In genomic region chr21:29302340-29302991, GRCh38 we compare ENCODE assay signal across 9 cellular contexts. TPM values are rescaled to one million over a fixed set of nuclear protein-coding genes. Genes with fewer than 3 reads are reported as not detected.
DNase-seq lines count a peak whose midpoint lies in the region; ATAC-seq and TF ChIP-seq lines count a peak whose summit lies in the region.
"Had no signal": no experiment of that assay in that cellular context is flagged by ENCODE, and none has a peak within 500 bp of the region (broad histone marks: within the 10 kb centered on the region; RNA-seq: fewer than 3 reads in every experiment).

No MANE protein-coding gene starts in this region.

- no peak for TF ChIP-seq CTCF in foreskin keratinocyte (conservative IDR thresholded peaks at IDR 0.05)

- H3K9me3 Mint-ChIP-seq in stimulated activated memory B cell treated with anti-CD40 and anti-IgM and Interleukin-4, amounts not matched to agents 10 μg/mL and 1 μg/mL and 100 μg/mL, for 72 hours = peaks cover 3% of the 10 kb centered on the region
- H3K9me3 Mint-ChIP-seq in activated CD4-positive, alpha-beta memory T cell treated with anti-CD3 and anti-CD28 coated beads for 36 hours = no peaks in the 10 kb centered on the region

- H3K27ac ChIP-seq in SK-N-MC (no peak overlapping the region), foreskin keratinocyte (peak overlapping the region; percentile 94)
- H3K27ac ChIP-seq: 22Rv1 had no signal

- peaks cover 9% of the 10 kb centered on the region for H3K36me3 Mint-ChIP-seq in stimulated activated memory B cell treated with anti-CD40 and anti-IgM and Interleukin-4, amounts not matched to agents 10 μg/mL and 1 μg/mL and 100 μg/mL, for 72 hours
- peaks cover 9% of the 10 kb centered on the region for H3K36me3 Mint-ChIP-seq in activated CD4-positive, alpha-beta memory T cell treated with anti-CD3 and anti-CD28 coated beads for 36 hours

- peak overlapping the region; percentile 96 for H3K27ac Mint-ChIP-seq in stimulated activated memory B cell treated with anti-CD40 and anti-IgM and Interleukin-4, amounts not matched to agents 10 μg/mL and 1 μg/mL and 100 μg/mL, for 72 hours
- no peak overlapping the region for H3K27ac Mint-ChIP-seq in activated CD4-positive, alpha-beta memory T cell treated with anti-CD3 and anti-CD28 coated beads for 36 hours

- no peaks in the 10 kb centered on the region for H3K27me3 Mint-ChIP-seq in stimulated activated memory B cell treated with anti-CD40 and anti-IgM and Interleukin-4, amounts not matched to agents 10 μg/mL and 1 μg/mL and 100 μg/mL, for 72 hours
- no peaks in the 10 kb centered on the region for H3K27me3 Mint-ChIP-seq in activated CD4-positive, alpha-beta memory T cell treated with anti-CD3 and anti-CD28 coated beads for 36 hours

- H3K9me3 ChIP-seq in SK-N-MC (ENCODE audit: low read depth, low read length) = no peaks in the 10 kb centered on the region; the same call in 1 of the 2 replicates

- DNase-seq in DMS79 treated with DMSO at 0.1 percent for 48 hours (lab: John Stamatoyannopoulos, UW) = peak; percentile 5
- no peak for DNase-seq in DMS79 (lab: John Stamatoyannopoulos, UW)
- no peak for DNase-seq in SK-N-MC (ENCODE audit: low read depth, low spot score)
- peak in 1 of 2 donors; percentile 45 for DNase-seq in foreskin keratinocyte
- DNase-seq in activated CD4-positive, alpha-beta memory T cell treated with anti-CD3 and anti-CD28 coated beads for 36 hours = no peak
- DNase-seq in stimulated activated naive CD4-positive, alpha-beta T cell (lab: John Stamatoyannopoulos, UW) = no peak
- DNase-seq in kidney glomerular epithelial cell (lab: John Stamatoyannopoulos, UW) = no peak

- intact Hi-C loops in activated CD4-positive, alpha-beta memory T cell treated with anti-CD3 and anti-CD28 coated beads for 36 hours (cut with micrococcal nuclease) = loop anchor here (10.0 kb wide), 1 partner anchor 468 kb away; no protein-coding TSS in a partner anchor

- H3K27me3 ChIP-seq in foreskin keratinocyte = no peaks in the 10 kb centered on the region

- ATAC-seq in foreskin keratinocyte = peak; percentile 4
- no peak for ATAC-seq in stimulated activated memory B cell treated with anti-CD40 and anti-IgM and Interleukin-4, amounts not matched to agents 10 μg/mL and 1 μg/mL and 100 μg/mL, for 72 hours

- H3K4me1 Mint-ChIP-seq in stimulated activated memory B cell treated with anti-CD40 and anti-IgM and Interleukin-4, amounts not matched to agents 10 μg/mL and 1 μg/mL and 100 μg/mL, for 72 hours = peaks cover 74% of the 10 kb centered on the region
- H3K4me1 Mint-ChIP-seq in activated CD4-positive, alpha-beta memory T cell treated with anti-CD3 and anti-CD28 coated beads for 36 hours (ENCODE audit: low read depth) = peaks cover 73% of the 10 kb centered on the region

- peak overlapping the region; percentile 10; the same call in 1 of the 2 replicates for H3K4me3 ChIP-seq in SK-N-MC

- CTCF ChIA-PET in activated CD4-positive, alpha-beta memory T cell treated with anti-CD3 and anti-CD28 coated beads for 36 hours (lab: Charles Lee) = interaction anchor here (0.6 to 2.0 kb wide), 4 partner anchors 41 to 74 kb away, joined by 4 to 9 read pairs (median 6); no protein-coding TSS in a partner anchor

- POLR2A ChIA-PET in activated CD4-positive, alpha-beta memory T cell treated with anti-CD3 and anti-CD28 coated beads for 36 hours (lab: Charles Lee) = interaction anchor here (0.8 to 0.9 kb wide), 2 partner anchors 40 to 277 kb away, joined by 3 read pairs; no protein-coding TSS in a partner anchor

- no peak overlapping the region for H3K9ac ChIP-seq in SK-N-MC (ENCODE audit: insufficient read length)

- H3K4me3 Mint-ChIP-seq in stimulated activated memory B cell treated with anti-CD40 and anti-IgM and Interleukin-4, amounts not matched to agents 10 μg/mL and 1 μg/mL and 100 μg/mL, for 72 hours = peak overlapping the region; percentile 10
- no peak overlapping the region for H3K4me3 Mint-ChIP-seq in activated CD4-positive, alpha-beta memory T cell treated with anti-CD3 and anti-CD28 coated beads for 36 hours

- peaks cover 16% of the 10 kb centered on the region; the same call in 1 of the 2 replicates for H3K36me3 ChIP-seq in SK-N-MC (ENCODE audit: insufficient read depth, low read length)

- H3K4me1 ChIP-seq in foreskin keratinocyte = peaks cover 52% of the 10 kb centered on the region

RNA-seq across cellular contexts. Expression of gene BACH1, which starts 3.7 kb away (rescaled TPM):
- 45.6 and 46.9 TPM in 2 replicates for total RNA-seq in foreskin keratinocyte
- 6.1 and 7.4 TPM in 2 replicates for polyA plus RNA-seq in foreskin keratinocyte
- 10 to 100 TPM; 22.9 to 23.0 TPM for total RNA-seq in activated CD4-positive, alpha-beta memory T cell treated with anti-CD3 and anti-CD28 coated beads for 36 hours
